In genomic region chr22:35431483-35432205, GRCh38 we compare ENCODE assay signal across 12 cellular contexts. TPM values are rescaled to one million over a fixed set of nuclear protein-coding genes. Genes with fewer than 3 reads are reported as not detected.
DNase-seq lines count a peak whose midpoint lies in the region; ATAC-seq and TF ChIP-seq lines count a peak whose summit lies in the region.
"Had no signal": no experiment of that assay in that cellular context is flagged by ENCODE, and none has a peak within 500 bp of the region (broad histone marks: within the 10 kb centered on the region; RNA-seq: fewer than 3 reads in every experiment).

No MANE protein-coding gene starts in this region.

- H3K4me1 Mint-ChIP-seq in glutamatergic neuron (ENCODE audit: low read depth, unreplicated experiment) (peaks cover 6% of the 10 kb centered on the region), neural progenitor cell (peaks cover 12% of the 10 kb centered on the region)
- H3K4me1 Mint-ChIP-seq: T-cell had no signal

- POLR2A ChIA-PET in IMR-90 (lab: Charles Lee; ENCODE audit: unreplicated experiment), result no interaction called here

- H3K27me3 ChIP-seq in IMR-90 (ENCODE audit: control insufficient read depth, insufficient read depth, low read length) (no peaks in the 10 kb centered on the region), skeletal muscle tissue (ENCODE audit: control insufficient read depth in 3 of 3, insufficient read depth in 3 of 3, low read length in 3 of 3) (no peaks in the 10 kb centered on the region), neural progenitor cell (no peaks in the 10 kb centered on the region)
- H3K27me3 ChIP-seq: pancreas, testis had no signal

- no peak overlapping the region; the same call in 1 of the 2 replicates for H2BK120ac ChIP-seq in IMR-90 (ENCODE audit: low read depth, low read length)

- H3K27ac Mint-ChIP-seq in glutamatergic neuron (ENCODE audit: unreplicated experiment), result peak overlapping the region; percentile 44
- no peak overlapping the region for H3K27ac Mint-ChIP-seq in neural progenitor cell
- H3K27ac Mint-ChIP-seq: dendritic cell treated with granulocyte-macrophage colony-stimulating factor and Interleukin-4, amounts not matched to agents 40 ng/mL and 50 ng/mL, for 4 days; T-cell had no signal

- no peak overlapping the region for H3K4ac ChIP-seq in IMR-90 (ENCODE audit: low read depth, low read length)

- TF ChIP-seq POLR2A in IMR-90 (IDR thresholded peaks at IDR 0.05; ENCODE audit: low read depth, low read length), result no peak

- 0 out of 2 replicates have a peak overlapping the region, but pooled peaks have one; percentile 29 for H2BK20ac ChIP-seq in IMR-90 (ENCODE audit: low read depth, low read length)

- WGBS in IMR-90 (ENCODE audit: extremely low coverage in 2 of 2, insufficient read length in 1 of 2), 2 experiments, result no CpG with 5 or more reads among the region's 12 CpGs

- H3K4me1 ChIP-seq in IMR-90 (ENCODE audit: control insufficient read depth, insufficient read depth, low read length), result peaks cover 6% of the 10 kb centered on the region
- peaks cover 5 to 12% (median 9%) of the 10 kb centered on the region in 3 donors for H3K4me1 ChIP-seq in skeletal muscle tissue (ENCODE audit: control insufficient read depth in 3 of 3, insufficient read depth in 3 of 3, low read length in 3 of 3)
- peaks cover 9% of the 10 kb centered on the region for H3K4me1 ChIP-seq in neural progenitor cell

- in situ Hi-C loops in IMR-90 (cut with MboI; ENCODE audit: low sequenced_read_pairs) (loop anchor here (5.0 to 10.0 kb wide), 3 partner anchors 151 to 693 kb away; no protein-coding TSS in a partner anchor), astrocyte of the spinal cord (cut with HindIII; ENCODE audit: low sequenced_read_pairs) (no loop called here)

- BruUV-seq in IMR-90 (replicated peaks; lab: Mats Ljungman, UMichigan), result no TSS peak

- 0 out of 2 replicates have a peak, but pooled peaks have one; percentile 25 for TF ChIP-seq CTCF in IMR-90 (conservative IDR thresholded peaks at IDR 0.05; ENCODE audit: low read depth, low read length)
- peak; percentile 36 for TF ChIP-seq CTCF in astrocyte of the spinal cord (IDR thresholded peaks at IDR 0.05; ENCODE audit: low read depth, low read length)
- no peak for TF ChIP-seq CTCF in glutamatergic neuron (IDR thresholded peaks at IDR 0.05; ENCODE audit: partially characterized antibody, unreplicated experiment)
- no peak for TF ChIP-seq CTCF in neural progenitor cell (IDR thresholded peaks at IDR 0.05)

- H2AK5ac ChIP-seq in IMR-90 (ENCODE audit: low read depth, low read length), result peak overlapping the region; percentile 93

- H3K18ac ChIP-seq in IMR-90 (ENCODE audit: low read depth, low read length), result peak overlapping the region; percentile 24; the same call in 1 of the 2 replicates

- H3K56ac ChIP-seq in IMR-90 (ENCODE audit: extremely low read depth, insufficient read depth, low read length), result no peak overlapping the region

- H3K36me3 Mint-ChIP-seq in glutamatergic neuron (ENCODE audit: unreplicated experiment) (no peaks in the 10 kb centered on the region), neural progenitor cell (peaks cover 30% of the 10 kb centered on the region)

- H4K91ac ChIP-seq in IMR-90 (ENCODE audit: insufficient read depth, low read depth, low read length), result peak overlapping the region; percentile 39; the same call in 1 of the 2 replicates

- DNase-seq in IMR-90, result no peak
- DNase-seq in astrocyte of the spinal cord (ENCODE audit: low read depth, low spot score), result no peak
- no peak for DNase-seq in glutamatergic neuron
- no peak for DNase-seq in stimulated activated naive CD4-positive, alpha-beta T cell treated with Interleukin-2 at 50 U/mL for 16 hours (lab: John Stamatoyannopoulos, UW)
- no peak for DNase-seq in neural progenitor cell (ENCODE audit: low spot score)

- H3K9me3 ChIP-seq in IMR-90 (ENCODE audit: control insufficient read depth, insufficient read depth, low read length) (peaks cover 10% of the 10 kb centered on the region), skeletal muscle tissue (ENCODE audit: control insufficient read depth in 3 of 3, low read length in 3 of 3) (peaks cover 0 to 7% (median 0%) of the 10 kb centered on the region in 3 donors), neural progenitor cell (ENCODE audit: low read depth) (no peaks in the 10 kb centered on the region)
- H3K9me3 ChIP-seq: pancreas, testis had no signal

- dilution Hi-C loops in IMR-90 (cut with HindIII; ENCODE audit: low sequenced_read_pairs, unreplicated experiment), result no loop called here

- no peak overlapping the region for H4K5ac ChIP-seq in IMR-90 (ENCODE audit: low read depth, low read length)

- peaks cover 19% of the 10 kb centered on the region for H3K79me2 ChIP-seq in neural progenitor cell (ENCODE audit: low read depth)

- H3K4me2 ChIP-seq in IMR-90 (ENCODE audit: low read depth, low read length) (no peak overlapping the region), neural progenitor cell (no peak overlapping the region)

- H3K79me1 ChIP-seq in IMR-90 (ENCODE audit: low read depth in 1 of 2, low read length in 2 of 2), result peaks cover 0 to 14% of the 10 kb centered on the region in 2 experiments; a peak in 1 of 4 replicates

- H3K14ac ChIP-seq in IMR-90 (replicated peaks; ENCODE audit: low read depth, low read length), result no peak overlapping the region

- H3K27me3 Mint-ChIP-seq in glutamatergic neuron (ENCODE audit: unreplicated experiment) (peaks cover 6% of the 10 kb centered on the region), neural progenitor cell (ENCODE audit: insufficient read depth, low read depth) (peaks cover 7% of the 10 kb centered on the region)
- H3K27me3 Mint-ChIP-seq: dendritic cell treated with granulocyte-macrophage colony-stimulating factor and Interleukin-4, amounts not matched to agents 40 ng/mL and 50 ng/mL, for 4 days; T-cell had no signal

- H2AFZ ChIP-seq in IMR-90 (replicated peaks; ENCODE audit: low read length, poor library complexity), result no peak overlapping the region
- H2AFZ ChIP-seq in neural progenitor cell (replicated peaks), result no peak overlapping the region

- H3K9me3 Mint-ChIP-seq in glutamatergic neuron (ENCODE audit: unreplicated experiment) (peaks cover 2% of the 10 kb centered on the region), neural progenitor cell (peaks cover 10% of the 10 kb centered on the region)

- no peak overlapping the region for H3K23ac ChIP-seq in IMR-90 (ENCODE audit: low read depth, low read length)

- 0 out of 3 replicates have a peak overlapping the region, but pooled peaks have one; percentile 11 for H2BK15ac ChIP-seq in IMR-90 (ENCODE audit: low read depth, low read length)

- CTCF ChIA-PET in IMR-90 (lab: Yijun Ruan, JAX), result interaction anchor here (0.6 to 2.0 kb wide), 13 partner anchors 12 to 190 kb away, joined by 3 to 16 read pairs (median 4); no protein-coding TSS in a partner anchor

- H4K20me1 ChIP-seq in IMR-90 (ENCODE audit: insufficient read depth, low read length) (peaks cover 3% of the 10 kb centered on the region; the same call in 1 of the 2 replicates), neural progenitor cell (ENCODE audit: low read depth) (no peaks in the 10 kb centered on the region)

- intact Hi-C loops in IMR-90 (cut with micrococcal nuclease), result loop anchor here (1.0 to 10.0 kb wide), 7 partner anchors 81 to 693 kb away; no protein-coding TSS in a partner anchor

- no peak overlapping the region for H2BK5ac ChIP-seq in IMR-90 (ENCODE audit: low read depth, low read length, poor library complexity, severe bottlenecking)

- TF ChIP-seq RAD21 in IMR-90 (IDR thresholded peaks at IDR 0.05; ENCODE audit: low read length), result no peak

- H3K9me1 ChIP-seq in IMR-90 (ENCODE audit: insufficient read depth, low read length), result no peaks in the 10 kb centered on the region

- no peak overlapping the region for H3K9ac ChIP-seq in IMR-90 (ENCODE audit: low read depth, low read length)
- H3K9ac ChIP-seq in skeletal muscle tissue (ENCODE audit: low read depth in 1 of 3, low read length in 3 of 3), result no peak overlapping the region
- no peak overlapping the region for H3K9ac ChIP-seq in neural progenitor cell

- H2AK9ac ChIP-seq in IMR-90 (replicated peaks; ENCODE audit: low read depth, low read length, poor library complexity), result peak overlapping the region; percentile 8

- peaks cover 32% of the 10 kb centered on the region for H3F3A ChIP-seq in neural progenitor cell (ENCODE audit: low read depth)

- H3K36me3 ChIP-seq in IMR-90 (ENCODE audit: control insufficient read depth, insufficient read depth, low read length) (no peaks in the 10 kb centered on the region; the same call in 1 of the 2 replicates), skeletal muscle tissue (ENCODE audit: control insufficient read depth in 3 of 3, insufficient read depth in 3 of 3, low read length in 3 of 3) (peaks cover 0 to 6% (median 0%) of the 10 kb centered on the region in 3 donors), neural progenitor cell (peaks cover 5% of the 10 kb centered on the region)
- H3K36me3 ChIP-seq: pancreas had no signal

- H3K27ac ChIP-seq in IMR-90 (ENCODE audit: insufficient read depth, low read length) (no peak overlapping the region), skeletal muscle tissue (ENCODE audit: low read depth, low read length) (peak overlapping the region; percentile 51), neural progenitor cell (no peak overlapping the region)
- H3K27ac ChIP-seq: testis had no signal

- peak overlapping the region; percentile 0 to 24; a peak in 2 of 4 replicates for H4K8ac ChIP-seq in IMR-90 (ENCODE audit: low read depth in 2 of 2, low read length in 2 of 2)

- H3K4me3 Mint-ChIP-seq in glutamatergic neuron (ENCODE audit: unreplicated experiment) (no peak overlapping the region), neural progenitor cell (no peak overlapping the region)
- H3K4me3 Mint-ChIP-seq: dendritic cell treated with granulocyte-macrophage colony-stimulating factor and Interleukin-4, amounts not matched to agents 40 ng/mL and 50 ng/mL, for 4 days; T-cell had no signal

- no peak overlapping the region for H3K4me3 ChIP-seq in IMR-90 (ENCODE audit: insufficient read depth, low read depth, low read length)
- no peak overlapping the region for H3K4me3 ChIP-seq in astrocyte of the spinal cord (ENCODE audit: low read depth, low read length)
- no peak overlapping the region for H3K4me3 ChIP-seq in skeletal muscle tissue (ENCODE audit: low read length in 3 of 3)
- H3K4me3 ChIP-seq in neural progenitor cell, result no peak overlapping the region
- H3K4me3 ChIP-seq: pancreas, testis had no signal

- ATAC-seq in IMR-90 (ENCODE audit: low read depth), result no peak
- ATAC-seq in esophagus mucosa, result no peak
- no peak for ATAC-seq in HG02763 (IDR thresholded peaks at IDR 0.05; ENCODE audit: unreplicated experiment)

RNA-seq across cellular contexts. Expression of gene MCM5, which starts 31.7 kb away (rescaled TPM):
- total RNA-seq in IMR-90 (2012; rRNA removed), result 53.6 and 58.6 TPM in 2 replicates
- 43.0 and 44.3 TPM in 2 replicates for polyA plus RNA-seq in IMR-90 (2012; rRNA removed)
- polyA plus RNA-seq in IMR-90 (2012; cell fraction: cytosol; rRNA removed), result 24.6 and 31.4 TPM in 2 replicates
- polyA plus RNA-seq in IMR-90 (2012; cell fraction: nucleus; rRNA removed; ENCODE audit: low replicate concordance), result 29.3 and 58.8 TPM in 2 replicates
- total RNA-seq in glutamatergic neuron (ENCODE audit: unreplicated experiment), result 28.3 TPM
- total RNA-seq in skeletal muscle tissue, result 25.1 TPM
- total RNA-seq in neural progenitor cell (ENCODE audit: low replicate concordance), result 131 and 132 TPM in 2 replicates
- 34.4 TPM for total RNA-seq in esophagus mucosa

RNA-seq across cellular contexts. Expression of gene HMOX1, which starts 50.7 kb away (rescaled TPM):
- total RNA-seq in IMR-90 (2012; rRNA removed) (16.4 and 23.1 TPM in 2 replicates), glutamatergic neuron (ENCODE audit: unreplicated experiment) (14.9 TPM), skeletal muscle tissue (14.6 TPM), neural progenitor cell (ENCODE audit: low replicate concordance) (2.4 and 6.5 TPM in 2 replicates), esophagus mucosa (27.8 TPM)
- 49.9 and 50.5 TPM in 2 replicates for polyA plus RNA-seq in IMR-90 (2012; rRNA removed)
- 82.4 and 91.3 TPM in 2 replicates for polyA plus RNA-seq in IMR-90 (2012; cell fraction: cytosol; rRNA removed)
- polyA plus RNA-seq in IMR-90 (2012; cell fraction: nucleus; rRNA removed; ENCODE audit: low replicate concordance), result 45.0 and 48.2 TPM in 2 replicates

Comparison
In these comparisons a context has a peak if more than half of its experiments do, and no peak if none do; other contexts are left out.
1. CTCF ChIP-seq: peak in IMR-90 (single experiment) and astrocyte of the spinal cord (single experiment); none in glutamatergic neuron (single experiment) and neural progenitor cell (single experiment).